1 cellular context compared by ENCODE assay signal in genomic region chr3:58256511-58256910, GRCh38.
TF ChIP-seq lines count a peak whose summit lies in the region.

No MANE protein-coding gene starts in this region.

TF ChIP-seq in endothelial cell of umbilical vein, 7 proteins besides CTCF, POLR2A, EP300 and RAD21:
- TF ChIP-seq POLR2AphosphoS5 (IDR thresholded peaks at IDR 0.05; ENCODE audit: insufficient read depth, low read depth, low read length) (no peak), FOS (IDR thresholded peaks at IDR 0.05; ENCODE audit: borderline replicate concordance, insufficient read depth, low read length) (no peak), GATA2 (IDR thresholded peaks at IDR 0.05; ENCODE audit: insufficient read depth, insufficient read length, low read depth, low read length) (no peak), EZH2 (IDR thresholded peaks at IDR 0.05; ENCODE audit: borderline replicate concordance, low read depth, low read length, severe bottlenecking) (no peak)
